29 cellular contexts compared by ENCODE assay signal in the genomic region with DNA sequence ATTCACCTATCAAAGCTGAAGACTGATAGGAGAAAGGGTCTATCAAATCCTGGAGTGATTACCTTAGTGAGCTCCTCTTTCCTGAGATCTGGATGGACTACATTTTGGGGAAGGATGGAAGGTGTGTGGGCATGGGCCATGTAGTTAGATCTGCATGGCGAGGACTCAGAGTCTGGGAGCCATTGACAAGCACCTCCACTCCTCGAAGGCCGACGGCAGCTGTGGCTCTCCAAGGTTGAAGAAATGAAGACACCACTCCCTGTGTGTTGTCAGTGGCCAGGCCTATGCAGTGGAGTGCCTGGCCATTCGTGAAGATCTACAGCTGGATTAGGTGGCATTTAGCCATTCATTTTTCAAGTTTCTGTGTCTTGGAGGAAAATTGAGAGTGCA.
"Had no signal": no experiment of that assay in that cellular context is flagged by ENCODE, and none has a peak within 500 bp of the region (broad histone marks: within the 10 kb centered on the region; RNA-seq: fewer than 3 reads in every experiment).

No MANE protein-coding gene starts in this region.

- H3K4me3 Mint-ChIP-seq: activated CD4-positive, alpha-beta memory T cell treated with anti-CD3 and anti-CD28 coated beads for 36 hours; activated CD4-positive, alpha-beta T cell treated with anti-CD3 and anti-CD28 coated beads for 36 hours; activated CD4-positive, alpha-beta T cell treated with anti-CD3 and anti-CD28 coated beads, Interleukin-2, amount 10 ng/mL, durations not matched to agents 24 days and 14 days; activated CD8-positive, alpha-beta memory T cell treated with anti-CD3 and anti-CD28 coated beads, Interleukin-2, amount 10 ng/mL, durations not matched to agents 7 days and 5 days; activated CD8-positive, alpha-beta T cell treated with anti-CD3 and anti-CD28 coated beads, Interleukin-2, amount 10 ng/mL, durations not matched to agents 7 days and 5 days; activated naive CD4-positive, alpha-beta T cell treated with anti-CD3 and anti-CD28 coated beads for 36 hours; activated naive CD4-positive, alpha-beta T cell treated with anti-CD3 and anti-CD28 coated beads, Interleukin-2, amount 50 U/mL, for 24 hours; activated naive CD8-positive, alpha-beta T cell treated with anti-CD3 and anti-CD28 coated beads for 36 hours; activated naive CD8-positive, alpha-beta T cell treated with anti-CD3 and anti-CD28 coated beads, Interleukin-2, amount 50 U/mL, for 24 hours; activated T-helper 1 cell treated with anti-CD3 and anti-CD28 coated beads, Interleukin-12 subunit alpha, Interleukin-12 subunit beta, Interleukin-2, Interleukin-4 antibody, amounts not matched to agents 30 ng/mL and 10 ng/mL and 1 ng/mL, durations not matched to agents 14 hours and 24 hours and 36 hours; central memory CD8-positive, alpha-beta T cell had no signal

- H3K4me1 ChIP-seq: adrenal gland, body of pancreas had no signal

- H3K27ac ChIP-seq: adrenal gland, body of pancreas, cardiac muscle cell had no signal

- ATAC-seq: activated CD4-positive, alpha-beta T cell treated with anti-CD3 and anti-CD28 coated beads for 36 hours; activated CD8-positive, alpha-beta memory T cell treated with anti-CD3 and anti-CD28 coated beads, Interleukin-2, amount 10 ng/mL, durations not matched to agents 7 days and 5 days; activated CD8-positive, alpha-beta T cell treated with anti-CD3 and anti-CD28 coated beads, Interleukin-2, amount 10 ng/mL, durations not matched to agents 7 days and 5 days; activated naive CD8-positive, alpha-beta T cell treated with anti-CD3 and anti-CD28 coated beads, Interleukin-2, amount 50 U/mL, for 24 hours; body of pancreas had no signal

- H3K9me3 ChIP-seq: adrenal gland, body of pancreas had no signal

- H3K36me3 Mint-ChIP-seq: activated CD4-positive, alpha-beta memory T cell treated with anti-CD3 and anti-CD28 coated beads for 36 hours; activated CD8-positive, alpha-beta memory T cell treated with anti-CD3 and anti-CD28 coated beads, Interleukin-2, amount 10 ng/mL, durations not matched to agents 7 days and 5 days; activated naive CD4-positive, alpha-beta T cell treated with anti-CD3 and anti-CD28 coated beads, Interleukin-2, amount 50 U/mL, for 24 hours; activated naive CD8-positive, alpha-beta T cell treated with anti-CD3 and anti-CD28 coated beads for 36 hours had no signal

- H3K4me3 ChIP-seq: adrenal gland, body of pancreas, cardiac muscle cell had no signal

- DNase-seq: activated CD4-positive, alpha-beta memory T cell treated with anti-CD3 and anti-CD28 coated beads for 36 hours; activated CD4-positive, alpha-beta T cell treated with anti-CD3 and anti-CD28 coated beads for 36 hours; activated CD4-positive, alpha-beta T cell treated with anti-CD3 and anti-CD28 coated beads, Interleukin-2, amount 10 ng/mL, durations not matched to agents 24 days and 14 days; activated CD4-positive, CD25-positive, alpha-beta regulatory T cell; activated CD4-positive, CD25-positive, alpha-beta regulatory T cell treated with anti-CD3 and anti-CD28 coated beads, Interleukin-2, amount 50 U/mL, for 72 hours; activated CD8-positive, alpha-beta memory T cell treated with anti-CD3 and anti-CD28 coated beads, Interleukin-2, amount 10 ng/mL, durations not matched to agents 7 days and 5 days; activated CD8-positive, alpha-beta memory T cell treated with anti-CD3 and anti-CD28 coated beads, Interleukin-2, amount 50 U/mL, for 4 hours; activated CD8-positive, alpha-beta T cell treated with anti-CD3 and anti-CD28 coated beads, Interleukin-2, amount 10 ng/mL, durations not matched to agents 7 days and 5 days; activated effector memory CD4-positive, alpha-beta T cell treated with anti-CD3 and anti-CD28 coated beads, Interleukin-2, amount 50 U/mL, for 16 hours; activated naive CD4-positive, alpha-beta T cell treated with anti-CD3 and anti-CD28 coated beads for 36 hours; activated naive CD8-positive, alpha-beta T cell treated with anti-CD3 and anti-CD28 coated beads for 36 hours; activated naive CD8-positive, alpha-beta T cell treated with anti-CD3 and anti-CD28 coated beads, Interleukin-2, amount 50 U/mL, for 24 hours; activated T-cell treated with anti-CD3 and anti-CD28 coated beads, Interleukin-2, amount 50 U/mL, for 1 hour; activated T-cell treated with anti-CD3 and anti-CD28 coated beads, Interleukin-2, amount 50 U/mL, for 48 hours; adrenal gland; amygdala; aorta; body of pancreas; cortex of kidney; dermis blood vessel endothelial cell; effector CD8-positive, alpha-beta T cell; foreskin fibroblast; head of caudate nucleus; T-helper 2 cell had no signal

- H3K27me3 ChIP-seq: adrenal gland, body of pancreas, cardiac muscle cell had no signal

- H3K36me3 ChIP-seq: adrenal gland, cardiac muscle cell had no signal

- H3K4me1 Mint-ChIP-seq: activated CD4-positive, alpha-beta T cell treated with anti-CD3 and anti-CD28 coated beads for 36 hours; activated CD4-positive, alpha-beta T cell treated with anti-CD3 and anti-CD28 coated beads, Interleukin-2, amount 10 ng/mL, durations not matched to agents 24 days and 14 days; activated CD8-positive, alpha-beta memory T cell treated with anti-CD3 and anti-CD28 coated beads, Interleukin-2, amount 10 ng/mL, durations not matched to agents 7 days and 5 days; activated naive CD4-positive, alpha-beta T cell treated with anti-CD3 and anti-CD28 coated beads, Interleukin-2, amount 50 U/mL, for 24 hours; activated naive CD8-positive, alpha-beta T cell treated with anti-CD3 and anti-CD28 coated beads for 36 hours; activated naive CD8-positive, alpha-beta T cell treated with anti-CD3 and anti-CD28 coated beads, Interleukin-2, amount 50 U/mL, for 24 hours; central memory CD8-positive, alpha-beta T cell had no signal

- H3K9me3 Mint-ChIP-seq: activated naive CD4-positive, alpha-beta T cell treated with anti-CD3 and anti-CD28 coated beads, Interleukin-2, amount 50 U/mL, for 24 hours had no signal

- H3K27me3 Mint-ChIP-seq: activated CD4-positive, alpha-beta memory T cell treated with anti-CD3 and anti-CD28 coated beads for 36 hours; activated CD4-positive, alpha-beta T cell treated with anti-CD3 and anti-CD28 coated beads for 36 hours; activated CD4-positive, alpha-beta T cell treated with anti-CD3 and anti-CD28 coated beads, Interleukin-2, amount 10 ng/mL, durations not matched to agents 24 days and 14 days; activated CD8-positive, alpha-beta memory T cell treated with anti-CD3 and anti-CD28 coated beads, Interleukin-2, amount 10 ng/mL, durations not matched to agents 7 days and 5 days; activated naive CD4-positive, alpha-beta T cell treated with anti-CD3 and anti-CD28 coated beads, Interleukin-2, amount 50 U/mL, for 24 hours; activated naive CD8-positive, alpha-beta T cell treated with anti-CD3 and anti-CD28 coated beads for 36 hours; activated naive CD8-positive, alpha-beta T cell treated with anti-CD3 and anti-CD28 coated beads, Interleukin-2, amount 50 U/mL, for 24 hours; central memory CD8-positive, alpha-beta T cell had no signal

- H3K27ac Mint-ChIP-seq: activated CD4-positive, alpha-beta memory T cell treated with anti-CD3 and anti-CD28 coated beads for 36 hours; activated CD4-positive, alpha-beta T cell treated with anti-CD3 and anti-CD28 coated beads for 36 hours; activated CD4-positive, alpha-beta T cell treated with anti-CD3 and anti-CD28 coated beads, Interleukin-2, amount 10 ng/mL, durations not matched to agents 24 days and 14 days; activated CD8-positive, alpha-beta memory T cell treated with anti-CD3 and anti-CD28 coated beads, Interleukin-2, amount 10 ng/mL, durations not matched to agents 7 days and 5 days; activated CD8-positive, alpha-beta T cell treated with anti-CD3 and anti-CD28 coated beads, Interleukin-2, amount 10 ng/mL, durations not matched to agents 7 days and 5 days; activated naive CD4-positive, alpha-beta T cell treated with anti-CD3 and anti-CD28 coated beads for 36 hours; activated naive CD4-positive, alpha-beta T cell treated with anti-CD3 and anti-CD28 coated beads, Interleukin-2, amount 50 U/mL, for 24 hours; activated naive CD8-positive, alpha-beta T cell treated with anti-CD3 and anti-CD28 coated beads for 36 hours; activated naive CD8-positive, alpha-beta T cell treated with anti-CD3 and anti-CD28 coated beads, Interleukin-2, amount 50 U/mL, for 24 hours; activated T-helper 1 cell treated with anti-CD3 and anti-CD28 coated beads, Interleukin-12 subunit alpha, Interleukin-12 subunit beta, Interleukin-2, Interleukin-4 antibody, amounts not matched to agents 30 ng/mL and 10 ng/mL and 1 ng/mL, durations not matched to agents 14 hours and 24 hours and 36 hours; activated T-helper 2 cell treated with anti-CD3 and anti-CD28 coated beads, Interferon-gamma antibody, Interleukin-2, Interleukin-4, amounts not matched to agents 10 μg/mL and 5 μg/mL and 100 μg/mL, durations not matched to agents 14 hours and 24 hours and 36 hours had no signal
